8 cellular contexts compared by ENCODE assay signal in the genomic region with DNA sequence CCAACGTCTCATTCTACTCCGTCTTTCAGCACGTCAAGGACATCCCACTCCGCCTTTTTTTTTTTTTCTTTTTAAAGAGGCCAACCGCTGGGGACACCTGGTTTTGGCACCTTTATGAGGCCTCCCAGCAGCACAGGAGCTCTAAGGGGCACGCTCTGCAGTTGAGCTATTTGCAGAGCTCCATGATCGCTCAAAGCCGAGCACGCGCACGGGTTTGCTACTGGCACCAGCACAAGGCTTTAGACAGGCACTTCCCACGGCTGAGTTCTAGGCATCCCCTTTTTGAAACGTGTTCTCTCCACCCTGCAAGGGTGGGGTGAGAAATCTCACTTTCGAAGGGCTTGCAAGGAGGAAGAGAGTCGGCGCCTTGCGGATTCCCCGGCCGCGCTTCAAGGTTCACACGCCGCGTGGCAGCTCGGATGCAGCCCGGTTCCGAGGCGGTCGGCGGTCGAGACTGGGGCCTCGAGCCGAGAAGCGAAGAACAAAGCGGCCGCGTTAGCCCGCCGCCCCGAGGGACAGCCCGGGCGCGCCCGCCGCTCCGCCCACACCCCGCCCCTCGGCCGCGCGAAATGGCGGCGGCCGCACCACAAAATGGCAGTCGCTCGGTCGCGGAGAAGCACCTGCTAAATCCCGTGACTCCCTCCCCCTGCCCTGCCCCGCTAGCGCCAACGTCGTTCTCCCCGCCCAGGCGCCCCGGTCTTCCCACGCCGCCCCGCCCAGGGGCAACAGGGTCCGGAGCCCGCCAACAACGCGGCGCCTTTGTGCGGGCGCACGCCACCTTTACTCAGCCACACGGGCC. TPM values are rescaled to one million over a fixed set of nuclear protein-coding genes. Genes with fewer than 3 reads are reported as not detected.
DNase-seq lines count a peak whose midpoint lies in the region; ATAC-seq and TF ChIP-seq lines count a peak whose summit lies in the region.

No MANE protein-coding gene starts in this region.

- H3K4me3 ChIP-seq in BLaER1 treated with 17β-estradiol and CSF1 and Interleukin-3, amounts not matched to agents 10 nM and 100 nM = peak overlapping the region; percentile 69 to 91 (median 78)
- peak overlapping the region; percentile 93 for H3K4me3 ChIP-seq in lower leg skin (ENCODE audit: low read depth, poor library complexity, severe bottlenecking)

- H3K9me3 ChIP-seq in BLaER1 treated with 17β-estradiol and CSF1 and Interleukin-3, amounts not matched to agents 10 nM and 100 nM (replicated peaks in 1 of 11) = peaks cover 0 to 6% (median 0%) of the 10 kb centered on the region in 11 experiments; a peak in 2 of 22 replicates

- no peaks in the 10 kb centered on the region for H3K27me3 ChIP-seq in BLaER1 treated with 17β-estradiol and CSF1 and Interleukin-3, amounts not matched to agents 10 nM and 100 nM

- no peaks in the 10 kb centered on the region for H4K20me1 ChIP-seq in BLaER1 treated with 17β-estradiol and CSF1 and Interleukin-3, amounts not matched to agents 10 nM and 100 nM

- DNase-seq in NCI-H748 treated with DMSO at 0.1 percent for 48 hours (lab: John Stamatoyannopoulos, UW) = peak; percentile 74
- peak; percentile 83 to 86 for DNase-seq in activated CD4-positive, alpha-beta T cell treated with anti-CD3 and anti-CD28 coated beads, Interleukin-2, amount 50 U/mL, for 4 hours
- peak; percentile 97 for DNase-seq in dermis blood vessel endothelial cell
- DNase-seq in lower leg skin (ENCODE audit: low spot score in 2 of 2) = peak; percentile 81 to 97
- peak; percentile 85 to 91 for DNase-seq in stimulated activated CD4-positive, alpha-beta T cell treated with anti-CD3 and anti-CD28 coated beads, Interleukin-4, amount 100 ng/mL, for 4 hours

- peak in 1 of 2 donors; percentile 49 for TF ChIP-seq POLR2A in lower leg skin (IDR thresholded peaks at IDR 0.05)

- no peak for TF ChIP-seq CTCF in lower leg skin (IDR thresholded peaks at IDR 0.05)

- intact Hi-C loops in lower leg skin (cut with DNase I; ENCODE audit: low total_unique reads) = no loop called here

- peak; percentile 48 for ATAC-seq in GM19395 (IDR thresholded peaks at IDR 0.05; ENCODE audit: unreplicated experiment)
- peak; percentile 53 for ATAC-seq in HG03521 (IDR thresholded peaks at IDR 0.05; ENCODE audit: unreplicated experiment)

- peak overlapping the region; percentile 96 to 100 (median 99) for H3K27ac ChIP-seq in BLaER1 treated with 17β-estradiol and CSF1 and Interleukin-3, amounts not matched to agents 10 nM and 100 nM

- H3K9ac ChIP-seq in BLaER1 treated with 17β-estradiol and CSF1 and Interleukin-3, amounts not matched to agents 10 nM and 100 nM = peak overlapping the region; percentile 95 to 99 (median 97)

- 0 to 1% methylated on average over 21 to 53 of the region's 77 CpGs for WGBS in lower leg skin, 2 donors

- peak overlapping the region; percentile 86 to 98 (median 96) for H3K4me2 ChIP-seq in BLaER1 treated with 17β-estradiol and CSF1 and Interleukin-3, amounts not matched to agents 10 nM and 100 nM

- no peaks in the 10 kb centered on the region; a peak in 1 of 22 replicates for H3K36me3 ChIP-seq in BLaER1 treated with 17β-estradiol and CSF1 and Interleukin-3, amounts not matched to agents 10 nM and 100 nM

- H3K4me1 ChIP-seq in BLaER1 treated with 17β-estradiol and CSF1 and Interleukin-3, amounts not matched to agents 10 nM and 100 nM = peaks cover 51 to 59% (median 54%) of the 10 kb centered on the region in 10 experiments

RNA-seq across cellular contexts. Expression of a gene that starts 12.9 kb away (rescaled TPM):
- 22.0 and 28.1 TPM in 2 replicates for total RNA-seq in dermis blood vessel endothelial cell
- total RNA-seq in lower leg skin = 10 to 100 TPM; 41.4 to 63.6 (median 42.9) TPM

RNA-seq across cellular contexts. Expression of a gene that starts 27.2 kb away (rescaled TPM):
- total RNA-seq in dermis blood vessel endothelial cell (2.1 and 3.4 TPM in 2 replicates), lower leg skin (1 to 10 TPM in 2 of 4 donors, under 1 TPM in 2; 0.62 to 1.4 (median 0.94) TPM)

Comparison
In these comparisons a context has a peak if more than half of its experiments do, and no peak if none do; other contexts are left out.
1. Peak in every context shown above with its lines: DNase-seq, ATAC-seq, H3K4me3 ChIP-seq and H3K27ac ChIP-seq.